ENCODE assay signal across 8 cellular contexts in the genomic region with DNA sequence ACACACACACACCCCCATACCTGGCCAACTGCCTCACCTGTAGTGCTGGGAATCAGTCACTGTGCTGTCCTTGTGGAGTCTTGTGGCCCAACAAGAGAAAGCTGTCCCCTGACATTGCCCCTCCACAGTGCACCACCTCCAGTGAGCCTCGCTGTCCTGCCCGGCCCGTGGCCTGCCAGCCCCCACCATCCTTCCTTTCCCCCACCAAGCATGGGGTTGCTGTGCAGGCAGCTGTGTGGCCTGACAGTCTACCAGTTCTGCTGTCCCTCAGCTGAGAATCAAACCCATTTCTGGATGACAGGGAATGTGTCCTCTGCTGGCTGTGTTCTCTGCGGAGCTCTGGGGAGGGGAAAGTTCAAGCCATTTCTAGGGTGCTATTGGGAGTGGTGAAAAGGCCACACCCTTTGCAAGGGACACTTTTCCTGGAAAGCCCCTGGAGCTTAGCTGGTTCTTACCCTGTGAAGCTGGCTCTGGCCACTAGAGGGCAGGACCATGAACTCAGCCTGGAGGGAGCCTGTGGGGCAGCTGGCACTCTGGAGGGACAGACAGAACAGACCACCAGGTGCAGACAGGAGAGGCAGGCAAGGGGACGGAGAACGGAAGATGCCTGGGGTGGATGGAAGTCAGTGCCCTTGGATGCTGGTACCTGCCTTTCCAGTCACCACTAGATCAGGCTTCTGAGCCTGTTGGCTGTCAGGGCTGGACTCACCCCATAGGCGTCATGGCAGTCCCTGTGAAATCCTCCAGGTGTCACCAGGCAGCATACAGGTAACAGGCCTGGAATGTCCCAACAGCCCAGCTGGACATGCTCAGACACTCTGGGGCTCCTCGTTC. TPM values are rescaled to one million over a fixed set of nuclear protein-coding genes. Genes with fewer than 3 reads are reported as not detected.
DNase-seq lines count a peak whose midpoint lies in the region; ATAC-seq and TF ChIP-seq lines count a peak whose summit lies in the region.

No MANE protein-coding gene starts in this region.

- POLR2A ChIA-PET in AG04449 (lab: Yijun Ruan, JAX), result no interaction called here
- POLR2A ChIA-PET in naive thymus-derived CD4-positive, alpha-beta T cell (lab: Charles Lee), result interaction anchor here (0.9 kb wide), 1 partner anchor 361 kb away, joined by 3 read pairs; no protein-coding TSS in a partner anchor

- H3K27ac ChIP-seq in esophagus muscularis mucosa (replicated peaks in 1 of 4), result no peak overlapping the region
- H3K27ac ChIP-seq in naive thymus-derived CD4-positive, alpha-beta T cell (ENCODE audit: low read depth, low read length), result no peak overlapping the region

- CTCF ChIA-PET in AG04449 (lab: Yijun Ruan, JAX), result interaction anchor here (0.7 to 5.8 kb wide), 23 partner anchors 8 to 388 kb away, joined by 3 to 56 read pairs (median 4); partner anchors contain the start of gene MTPAP
- CTCF ChIA-PET in naive thymus-derived CD4-positive, alpha-beta T cell (lab: Charles Lee), result interaction anchor here (0.6 to 2.0 kb wide), 10 partner anchors 9 to 361 kb away, joined by 3 to 7 read pairs (median 5); no protein-coding TSS in a partner anchor

- TF ChIP-seq CTCF in AG04449 (IDR thresholded peaks at IDR 0.05; ENCODE audit: insufficient read depth, low read length, missing control alignments), result peak; percentile 90
- peak; percentile 39 to 71 (median 52) for TF ChIP-seq CTCF in esophagus muscularis mucosa (IDR thresholded peaks at IDR 0.05)

- peaks cover 0 to 6% (median 4%) of the 10 kb centered on the region in 7 donors for H3K4me1 Mint-ChIP-seq in naive thymus-derived CD4-positive, alpha-beta T cell

- H3K9me3 Mint-ChIP-seq in naive thymus-derived CD4-positive, alpha-beta T cell, result no peaks in the 10 kb centered on the region

- H3K36me3 ChIP-seq in esophagus muscularis mucosa, result no peaks in the 10 kb centered on the region
- H3K36me3 ChIP-seq in naive thymus-derived CD4-positive, alpha-beta T cell (ENCODE audit: control insufficient read depth in 2 of 3, insufficient read depth in 3 of 3, low read length in 3 of 3), result no peaks in the 10 kb centered on the region

- TF ChIP-seq EP300 in esophagus muscularis mucosa (IDR thresholded peaks at IDR 0.05), result no peak

- peak; percentile 84 for ATAC-seq in GM18502 (IDR thresholded peaks at IDR 0.05; ENCODE audit: poor library complexity, unreplicated experiment)
- peak; percentile 87 for ATAC-seq in HG03025 (IDR thresholded peaks at IDR 0.05; ENCODE audit: low FRiP score, unreplicated experiment)
- ATAC-seq in naive thymus-derived CD4-positive, alpha-beta T cell, result peak; percentile 90

- H3K4me3 ChIP-seq in AG04449 (ENCODE audit: low read depth, low read length) (no peak overlapping the region), esophagus muscularis mucosa (no peak overlapping the region)
- no peak overlapping the region for H3K4me3 ChIP-seq in naive thymus-derived CD4-positive, alpha-beta T cell (ENCODE audit: low read length)

- peaks cover 0 to 3% (median 0%) of the 10 kb centered on the region in 4 donors for H3K4me1 ChIP-seq in esophagus muscularis mucosa
- no peaks in the 10 kb centered on the region for H3K4me1 ChIP-seq in naive thymus-derived CD4-positive, alpha-beta T cell (ENCODE audit: control insufficient read depth in 2 of 2, insufficient read depth in 2 of 2, low read length in 2 of 2)

- 72% methylated on average over 6 of the region's 8 CpGs for WGBS in esophagus muscularis mucosa

- no peak overlapping the region for H3K4me3 Mint-ChIP-seq in naive thymus-derived CD4-positive, alpha-beta T cell

- peak overlapping the region in 1 of 9 donors; percentile 15 for H3K27ac Mint-ChIP-seq in naive thymus-derived CD4-positive, alpha-beta T cell

- H3K27me3 Mint-ChIP-seq in naive thymus-derived CD4-positive, alpha-beta T cell, result peaks cover 0 to 20% (median 4%) of the 10 kb centered on the region in 5 donors

- H3K36me3 Mint-ChIP-seq in naive thymus-derived CD4-positive, alpha-beta T cell, result no peaks in the 10 kb centered on the region

- DNase-seq in AG04449 (ENCODE audit: low read depth, low spot score), result no peak
- peak; percentile 10 for DNase-seq in NOMO-1 treated with dmso at 0.1 percent for 144 hours (lab: John Stamatoyannopoulos, UW; ENCODE audit: unreplicated experiment)
- DNase-seq in activated CD8-positive, alpha-beta memory T cell treated with anti-CD3 and anti-CD28 coated beads, Interleukin-2, amount 50 U/mL, for 24 hours (ENCODE audit: extremely low read depth), result peak; percentile 28
- DNase-seq in esophagus muscularis mucosa (ENCODE audit: extremely low spot score), result peak; percentile 91
- peak; percentile 15 to 68 (median 34) for DNase-seq in naive thymus-derived CD4-positive, alpha-beta T cell
- peak; percentile 38 for DNase-seq in superior temporal gyrus (ENCODE audit: extremely low spot score)

- no peaks in the 10 kb centered on the region for H3K27me3 ChIP-seq in esophagus muscularis mucosa
- no peaks in the 10 kb centered on the region for H3K27me3 ChIP-seq in naive thymus-derived CD4-positive, alpha-beta T cell (ENCODE audit: control insufficient read depth in 2 of 2, insufficient read depth in 2 of 2, low read length in 2 of 2)

- no peak for TF ChIP-seq POLR2A in esophagus muscularis mucosa (IDR thresholded peaks at IDR 0.05; ENCODE audit: low read depth)

- intact Hi-C loops in esophagus muscularis mucosa (cut with DNase I), result no loop called here
- intact Hi-C loops in naive thymus-derived CD4-positive, alpha-beta T cell (cut with micrococcal nuclease), result loop anchor here (1.0 kb wide), 2 partner anchors 232 to 361 kb away; no protein-coding TSS in a partner anchor

- H3K9me3 ChIP-seq in esophagus muscularis mucosa, result no peaks in the 10 kb centered on the region
- no peaks in the 10 kb centered on the region for H3K9me3 ChIP-seq in naive thymus-derived CD4-positive, alpha-beta T cell (ENCODE audit: control insufficient read depth in 2 of 3, low read length in 3 of 3)

RNA-seq across cellular contexts. Expression of gene MTPAP, which starts 10.5 kb away (rescaled TPM):
- total RNA-seq in esophagus muscularis mucosa, result 10 to 100 TPM; 11.3 to 15.8 (median 13.2) TPM
- total RNA-seq in naive thymus-derived CD4-positive, alpha-beta T cell, result 10 to 100 TPM; 20.8 to 38.3 (median 26.3) TPM
- 1 to 10 TPM; 5.5 TPM for polyA plus RNA-seq in naive thymus-derived CD4-positive, alpha-beta T cell
